14 cellular contexts compared by ENCODE assay signal in genomic region chr12:118274066-118274465, GRCh38.
DNase-seq lines count a peak whose midpoint lies in the region; ATAC-seq, FAIRE-seq and TF ChIP-seq lines count a peak whose summit lies in the region.
"Had no signal": no experiment of that assay in that cellular context is flagged by ENCODE, and none has a peak within 500 bp of the region (broad histone marks: within the 10 kb centered on the region; RNA-seq: fewer than 3 reads in every experiment).

No MANE protein-coding gene starts in this region.

- CTCF ChIA-PET in activated CD4-positive, alpha-beta T cell treated with anti-CD3 and anti-CD28 coated beads for 36 hours (lab: Charles Lee), result interaction anchor here (0.6 to 1.0 kb wide), 7 partner anchors 15 to 1064 kb away, joined by 3 to 7 read pairs (median 3); partner anchors contain the start of gene SUDS3

- no peaks in the 10 kb centered on the region for H3K9me3 Mint-ChIP-seq in activated CD4-positive, alpha-beta T cell treated with anti-CD3 and anti-CD28 coated beads for 36 hours (ENCODE audit: low read depth)
- H3K9me3 Mint-ChIP-seq in T-helper 2 cell treated with Interferon-gamma antibody and Interleukin-4, amounts not matched to agents 5 μg/mL and 100 μg/mL, for 36 hours, result peaks cover 7% of the 10 kb centered on the region
- peaks cover 0 to 3% (median 0%) of the 10 kb centered on the region in 9 donors for H3K9me3 Mint-ChIP-seq in naive thymus-derived CD8-positive, alpha-beta T cell

- FAIRE-seq in GM12891 (lab: Jason Lieb, UNC), result peak; percentile 26
- FAIRE-seq: A549 had no signal

- intact Hi-C loops in activated CD4-positive, alpha-beta T cell treated with anti-CD3 and anti-CD28 coated beads for 36 hours (cut with DNase I, micrococcal nuclease), result no loop called here
- intact Hi-C loops in sciatic nerve (cut with DNase I), result no loop called here

- H3K27ac Mint-ChIP-seq in activated CD4-positive, alpha-beta T cell treated with anti-CD3 and anti-CD28 coated beads for 36 hours, result peak overlapping the region; percentile 58
- peak overlapping the region; percentile 75 for H3K27ac Mint-ChIP-seq in T-helper 2 cell treated with Interferon-gamma antibody and Interleukin-4, amounts not matched to agents 5 μg/mL and 100 μg/mL, for 36 hours
- peak overlapping the region in 6 of 10 donors; percentile 7 to 75 (median 46) for H3K27ac Mint-ChIP-seq in naive thymus-derived CD8-positive, alpha-beta T cell

- H3K27me3 Mint-ChIP-seq in activated CD4-positive, alpha-beta T cell treated with anti-CD3 and anti-CD28 coated beads for 36 hours, result no peaks in the 10 kb centered on the region
- H3K27me3 Mint-ChIP-seq in T-helper 2 cell treated with Interferon-gamma antibody and Interleukin-4, amounts not matched to agents 5 μg/mL and 100 μg/mL, for 36 hours (ENCODE audit: low read depth), result no peaks in the 10 kb centered on the region
- H3K27me3 Mint-ChIP-seq in naive thymus-derived CD8-positive, alpha-beta T cell, result no peaks in the 10 kb centered on the region

- no peak overlapping the region for H3K4me3 Mint-ChIP-seq in activated CD4-positive, alpha-beta T cell treated with anti-CD3 and anti-CD28 coated beads for 36 hours
- H3K4me3 Mint-ChIP-seq in T-helper 2 cell treated with Interferon-gamma antibody and Interleukin-4, amounts not matched to agents 5 μg/mL and 100 μg/mL, for 36 hours, result peak overlapping the region; percentile 71
- no peak overlapping the region for H3K4me3 Mint-ChIP-seq in naive thymus-derived CD8-positive, alpha-beta T cell

- ATAC-seq in activated CD4-positive, alpha-beta T cell treated with anti-CD3 and anti-CD28 coated beads for 36 hours, result no peak
- ATAC-seq in naive thymus-derived CD8-positive, alpha-beta T cell, result no peak
- ATAC-seq in sciatic nerve, result no peak
- ATAC-seq: A549, left lung had no signal

- POLR2A ChIA-PET in activated CD4-positive, alpha-beta T cell treated with anti-CD3 and anti-CD28 coated beads for 36 hours (lab: Charles Lee), result no interaction called here
- POLR2A ChIA-PET in naive thymus-derived CD8-positive, alpha-beta T cell (lab: Charles Lee), result no interaction called here

- H3K36me3 Mint-ChIP-seq in activated CD4-positive, alpha-beta T cell treated with anti-CD3 and anti-CD28 coated beads for 36 hours (ENCODE audit: low read depth), result peaks cover 7% of the 10 kb centered on the region
- H3K36me3 Mint-ChIP-seq in T-helper 2 cell treated with Interferon-gamma antibody and Interleukin-4, amounts not matched to agents 5 μg/mL and 100 μg/mL, for 36 hours (ENCODE audit: low read depth), result peaks cover 9% of the 10 kb centered on the region
- peaks cover 0 to 16% (median 8%) of the 10 kb centered on the region in 3 donors for H3K36me3 Mint-ChIP-seq in naive thymus-derived CD8-positive, alpha-beta T cell

- peaks cover 13% of the 10 kb centered on the region for H3K4me1 Mint-ChIP-seq in activated CD4-positive, alpha-beta T cell treated with anti-CD3 and anti-CD28 coated beads for 36 hours
- peaks cover 11% of the 10 kb centered on the region for H3K4me1 Mint-ChIP-seq in T-helper 2 cell treated with Interferon-gamma antibody and Interleukin-4, amounts not matched to agents 5 μg/mL and 100 μg/mL, for 36 hours (ENCODE audit: low read depth)
- H3K4me1 Mint-ChIP-seq in naive thymus-derived CD8-positive, alpha-beta T cell, result peaks cover 13 to 30% (median 22%) of the 10 kb centered on the region in 4 donors

- no peak for DNase-seq in activated CD4-positive, alpha-beta T cell treated with anti-CD3 and anti-CD28 coated beads for 36 hours
- no peak for DNase-seq in activated CD4-positive, alpha-beta T cell treated with anti-CD3 and anti-CD28 coated beads, Interleukin-2, amount 50 U/mL, for 4 hours
- peak; percentile 5 for DNase-seq in GM12891 (ENCODE audit: insufficient read length, low spot score)
- DNase-seq in T-helper 2 cell treated with Interferon-gamma antibody and Interleukin-4, amounts not matched to agents 5 μg/mL and 100 μg/mL, for 36 hours (ENCODE audit: low spot score), result no peak
- no peak for DNase-seq in naive thymus-derived CD8-positive, alpha-beta T cell
- no peak for DNase-seq in activated effector memory CD4-positive, alpha-beta T cell treated with Interleukin-2 at 50 U/mL for 16 hours
- DNase-seq in stimulated activated CD8-positive, alpha-beta memory T cell treated with anti-CD3 and anti-CD28 coated beads, Interleukin-4, amount 100 ng/mL, for 48 hours, result no peak
- DNase-seq in sciatic nerve (ENCODE audit: low spot score), result no peak
- DNase-seq: activated CD4-positive, alpha-beta T cell treated with anti-CD3 and anti-CD28 coated beads, Interleukin-2, amount 50 U/mL, for 1 hour; activated effector memory CD4-positive, alpha-beta T cell treated with anti-CD3 and anti-CD28 coated beads, Interleukin-2, amount 50 U/mL, for 16 hours; Karpas-422; left lung; NCI-H1105 treated with DMSO at 0.1 percent for 48 hours had no signal

- TF ChIP-seq POLR2A in GM12891 (IDR thresholded peaks at IDR 0.05; ENCODE audit: low read depth, low read length), result no peak

TF ChIP-seq in GM12891, 5 proteins besides CTCF, POLR2A, EP300 and RAD21:
- TF ChIP-seq POLR2AphosphoS5 (IDR thresholded peaks at IDR 0.05; ENCODE audit: low read depth, low read length) (no peak), SPI1 (IDR thresholded peaks at IDR 0.05; ENCODE audit: low read depth, low read length) (no peak), POU2F2 (IDR thresholded peaks at IDR 0.05; ENCODE audit: low read depth, low read length) (no peak), PAX5 (IDR thresholded peaks at IDR 0.05; ENCODE audit: insufficient read depth, low read length, severe bottlenecking) (no peak), TAF1 (IDR thresholded peaks at IDR 0.05; ENCODE audit: low read depth, low read length) (no peak)
TF ChIP-seq in GM12891: peak in this region for 0.
